ENCODE assay signal across 10 cellular contexts in the genomic region with DNA sequence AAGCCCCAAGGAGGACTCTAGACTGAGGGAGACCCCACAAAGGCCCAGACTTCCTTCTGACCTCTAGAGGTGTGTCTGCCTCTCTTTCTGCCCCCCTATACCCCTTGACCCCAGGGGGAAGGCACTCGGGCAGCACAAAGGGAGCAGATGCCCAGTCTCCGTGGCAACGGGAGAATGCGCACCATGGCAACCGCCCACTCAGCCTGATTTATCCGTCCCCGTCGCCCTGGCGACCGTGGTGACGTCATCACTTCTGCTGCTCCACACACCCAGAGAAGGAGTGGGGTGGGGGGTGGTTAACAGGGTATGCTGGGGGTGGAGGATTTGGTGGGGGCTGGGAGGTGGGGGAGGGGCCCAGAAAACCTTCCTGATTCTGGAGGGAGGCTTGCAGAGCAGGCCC. TPM values are rescaled to one million over a fixed set of nuclear protein-coding genes. Genes with fewer than 3 reads are reported as not detected.
DNase-seq lines count a peak whose midpoint lies in the region; ATAC-seq and TF ChIP-seq lines count a peak whose summit lies in the region.
"Had no signal": no experiment of that assay in that cellular context is flagged by ENCODE, and none has a peak within 500 bp of the region (broad histone marks: within the 10 kb centered on the region; RNA-seq: fewer than 3 reads in every experiment).

No MANE protein-coding gene starts in this region.

- no peaks in the 10 kb centered on the region for H3K27me3 ChIP-seq in body of pancreas

- H3K36me3 ChIP-seq in body of pancreas (replicated peaks in 1 of 2; ENCODE audit: insufficient read depth in 1 of 2, low read depth in 2 of 2) = no peaks in the 10 kb centered on the region

- H3K27me3 Mint-ChIP-seq in naive thymus-derived CD8-positive, alpha-beta T cell = peaks cover 5 to 28% (median 16%) of the 10 kb centered on the region in 5 donors

- H3K4me1 Mint-ChIP-seq in naive thymus-derived CD8-positive, alpha-beta T cell = peaks cover 0 to 9% (median 1%) of the 10 kb centered on the region in 4 donors

- intact Hi-C loops in body of pancreas (cut with DNase I) (no loop called here), left cardiac atrium (cut with DNase I) (no loop called here)

- H3K4me1 ChIP-seq in body of pancreas = no peaks in the 10 kb centered on the region

- POLR2A ChIA-PET in naive thymus-derived CD8-positive, alpha-beta T cell (lab: Charles Lee) = no interaction called here

- H3K27ac ChIP-seq in body of pancreas = no peak overlapping the region

- ATAC-seq in body of pancreas (no peak), GM21717 (IDR thresholded peaks at IDR 0.05; ENCODE audit: unreplicated experiment) (no peak), left cardiac atrium (no peak), HG03095 (IDR thresholded peaks at IDR 0.05; ENCODE audit: unreplicated experiment) (no peak)
- ATAC-seq in naive thymus-derived CD8-positive, alpha-beta T cell = no peak

- no peaks in the 10 kb centered on the region for H3K36me3 Mint-ChIP-seq in naive thymus-derived CD8-positive, alpha-beta T cell

- no peak overlapping the region for H3K4me3 ChIP-seq in body of pancreas

- no peak for TF ChIP-seq POLR2A in body of pancreas (IDR thresholded peaks at IDR 0.05)

- no peak for TF ChIP-seq CTCF in body of pancreas (IDR thresholded peaks at IDR 0.05)

- H3K4me3 Mint-ChIP-seq in naive thymus-derived CD8-positive, alpha-beta T cell = no peak overlapping the region

- whole genome bisulfite sequencing in body of pancreas, 2 donors = 46 to 57% methylated on average over 5 to 11 of the region's 11 CpGs

- no peak overlapping the region for H3K27ac Mint-ChIP-seq in naive thymus-derived CD8-positive, alpha-beta T cell

- DNase-seq in G401 (ENCODE audit: low spot score) = peak; percentile 92
- DNase-seq in NCI-H524 (lab: John Stamatoyannopoulos, UW) = peak; percentile 88 to 94
- DNase-seq in body of pancreas = peak; percentile 34 to 65 (median 56)
- peak in 53 of 56 donors; percentile 7 to 95 (median 77) for DNase-seq in nucleus accumbens (lab: John Stamatoyannopoulos, UW)
- DNase-seq in naive thymus-derived CD8-positive, alpha-beta T cell = no peak
- no peak for DNase-seq in left cardiac atrium
- DNase-seq: activated gamma-delta T cell treated with Interleukin-2 at 50 U/mL for 16 hours had no signal

- in situ Hi-C loops in G401 (cut with HindIII; ENCODE audit: low sequenced_read_pairs) = no loop called here

- no peaks in the 10 kb centered on the region for H3K9me3 ChIP-seq in body of pancreas

- no peaks in the 10 kb centered on the region for H3K9me3 Mint-ChIP-seq in naive thymus-derived CD8-positive, alpha-beta T cell

RNA-seq across cellular contexts. Expression of a gene that starts 6.4 kb away (rescaled TPM):
- total RNA-seq in G401 (2014; rRNA removed; shearing (Covaris generic)) = not detected in 2 replicates
- total RNA-seq in body of pancreas = 10 to 100 TPM in 1 of 2 donors, 1 to 10 TPM in 1; 1.6 to 48.1 TPM
- total RNA-seq in naive thymus-derived CD8-positive, alpha-beta T cell = not detected
- polyA plus RNA-seq in naive thymus-derived CD8-positive, alpha-beta T cell = not detected
- not detected for total RNA-seq in left cardiac atrium
- total RNA-seq: pulmonary artery endothelial cell had no signal

RNA-seq across cellular contexts. Expression of a gene that starts 11.1 kb away (rescaled TPM):
- total RNA-seq in G401 (2014; rRNA removed; shearing (Covaris generic)) = not detected in 2 replicates
- total RNA-seq in body of pancreas = not detected
- total RNA-seq in naive thymus-derived CD8-positive, alpha-beta T cell = not detected
- polyA plus RNA-seq in naive thymus-derived CD8-positive, alpha-beta T cell = not detected
- total RNA-seq in left cardiac atrium = 1 to 10 TPM; 3.3 TPM
- total RNA-seq: pulmonary artery endothelial cell had no signal

RNA-seq across cellular contexts. Expression of a gene that starts 53.1 kb away (rescaled TPM):
- 173 and 199 TPM in 2 replicates for total RNA-seq in G401 (2014; rRNA removed; shearing (Covaris generic))
- total RNA-seq in body of pancreas (10 to 100 TPM; 24.6 to 40.2 TPM), left cardiac atrium (10 to 100 TPM; 39.1 TPM)
- 100 to 1,000 TPM in 1 of 2 experiments, 10 to 100 TPM in 1; 97.9 to 110 TPM for total RNA-seq in naive thymus-derived CD8-positive, alpha-beta T cell
- 100 to 1,000 TPM; 125 to 137 (median 127) TPM for polyA plus RNA-seq in naive thymus-derived CD8-positive, alpha-beta T cell

Comparison
In these comparisons a context has a peak if more than half of its experiments do, and no peak if none do; other contexts are left out.
1. DNase-seq: peak in G401 (single experiment), NCI-H524 (2 of 2), body of pancreas (4 of 4) and nucleus accumbens (53 of 56); none in naive thymus-derived CD8-positive, alpha-beta T cell (0 of 10) and left cardiac atrium (single experiment).